Comparison of ENCODE assay signal across 1 cellular context in the genomic region with DNA sequence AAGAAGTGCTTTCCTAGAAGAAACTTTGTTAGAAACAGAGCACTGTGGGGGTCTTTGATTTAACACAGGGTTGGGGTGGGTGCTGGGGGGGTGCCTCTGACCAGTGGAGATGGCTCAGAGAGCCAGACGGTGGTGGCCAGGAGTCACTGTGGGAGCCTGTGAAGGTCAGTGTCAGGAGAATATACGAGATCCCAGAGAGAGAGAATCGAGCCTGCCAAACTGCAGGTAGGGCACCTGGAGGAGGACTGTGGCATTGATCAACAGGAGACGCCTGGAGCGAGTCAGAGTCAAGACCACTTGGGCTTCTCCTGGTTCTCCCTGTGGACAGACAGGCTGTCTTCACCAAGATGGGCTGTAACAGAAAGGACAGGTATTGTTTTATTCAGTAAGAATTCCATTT.
TF ChIP-seq lines count a peak whose summit lies in the region.

No MANE protein-coding gene starts in this region.

TF ChIP-seq in GM23338, 12 proteins besides CTCF, POLR2A, EP300 and RAD21 (continued from another document):
- TF ChIP-seq, protein P1, sequence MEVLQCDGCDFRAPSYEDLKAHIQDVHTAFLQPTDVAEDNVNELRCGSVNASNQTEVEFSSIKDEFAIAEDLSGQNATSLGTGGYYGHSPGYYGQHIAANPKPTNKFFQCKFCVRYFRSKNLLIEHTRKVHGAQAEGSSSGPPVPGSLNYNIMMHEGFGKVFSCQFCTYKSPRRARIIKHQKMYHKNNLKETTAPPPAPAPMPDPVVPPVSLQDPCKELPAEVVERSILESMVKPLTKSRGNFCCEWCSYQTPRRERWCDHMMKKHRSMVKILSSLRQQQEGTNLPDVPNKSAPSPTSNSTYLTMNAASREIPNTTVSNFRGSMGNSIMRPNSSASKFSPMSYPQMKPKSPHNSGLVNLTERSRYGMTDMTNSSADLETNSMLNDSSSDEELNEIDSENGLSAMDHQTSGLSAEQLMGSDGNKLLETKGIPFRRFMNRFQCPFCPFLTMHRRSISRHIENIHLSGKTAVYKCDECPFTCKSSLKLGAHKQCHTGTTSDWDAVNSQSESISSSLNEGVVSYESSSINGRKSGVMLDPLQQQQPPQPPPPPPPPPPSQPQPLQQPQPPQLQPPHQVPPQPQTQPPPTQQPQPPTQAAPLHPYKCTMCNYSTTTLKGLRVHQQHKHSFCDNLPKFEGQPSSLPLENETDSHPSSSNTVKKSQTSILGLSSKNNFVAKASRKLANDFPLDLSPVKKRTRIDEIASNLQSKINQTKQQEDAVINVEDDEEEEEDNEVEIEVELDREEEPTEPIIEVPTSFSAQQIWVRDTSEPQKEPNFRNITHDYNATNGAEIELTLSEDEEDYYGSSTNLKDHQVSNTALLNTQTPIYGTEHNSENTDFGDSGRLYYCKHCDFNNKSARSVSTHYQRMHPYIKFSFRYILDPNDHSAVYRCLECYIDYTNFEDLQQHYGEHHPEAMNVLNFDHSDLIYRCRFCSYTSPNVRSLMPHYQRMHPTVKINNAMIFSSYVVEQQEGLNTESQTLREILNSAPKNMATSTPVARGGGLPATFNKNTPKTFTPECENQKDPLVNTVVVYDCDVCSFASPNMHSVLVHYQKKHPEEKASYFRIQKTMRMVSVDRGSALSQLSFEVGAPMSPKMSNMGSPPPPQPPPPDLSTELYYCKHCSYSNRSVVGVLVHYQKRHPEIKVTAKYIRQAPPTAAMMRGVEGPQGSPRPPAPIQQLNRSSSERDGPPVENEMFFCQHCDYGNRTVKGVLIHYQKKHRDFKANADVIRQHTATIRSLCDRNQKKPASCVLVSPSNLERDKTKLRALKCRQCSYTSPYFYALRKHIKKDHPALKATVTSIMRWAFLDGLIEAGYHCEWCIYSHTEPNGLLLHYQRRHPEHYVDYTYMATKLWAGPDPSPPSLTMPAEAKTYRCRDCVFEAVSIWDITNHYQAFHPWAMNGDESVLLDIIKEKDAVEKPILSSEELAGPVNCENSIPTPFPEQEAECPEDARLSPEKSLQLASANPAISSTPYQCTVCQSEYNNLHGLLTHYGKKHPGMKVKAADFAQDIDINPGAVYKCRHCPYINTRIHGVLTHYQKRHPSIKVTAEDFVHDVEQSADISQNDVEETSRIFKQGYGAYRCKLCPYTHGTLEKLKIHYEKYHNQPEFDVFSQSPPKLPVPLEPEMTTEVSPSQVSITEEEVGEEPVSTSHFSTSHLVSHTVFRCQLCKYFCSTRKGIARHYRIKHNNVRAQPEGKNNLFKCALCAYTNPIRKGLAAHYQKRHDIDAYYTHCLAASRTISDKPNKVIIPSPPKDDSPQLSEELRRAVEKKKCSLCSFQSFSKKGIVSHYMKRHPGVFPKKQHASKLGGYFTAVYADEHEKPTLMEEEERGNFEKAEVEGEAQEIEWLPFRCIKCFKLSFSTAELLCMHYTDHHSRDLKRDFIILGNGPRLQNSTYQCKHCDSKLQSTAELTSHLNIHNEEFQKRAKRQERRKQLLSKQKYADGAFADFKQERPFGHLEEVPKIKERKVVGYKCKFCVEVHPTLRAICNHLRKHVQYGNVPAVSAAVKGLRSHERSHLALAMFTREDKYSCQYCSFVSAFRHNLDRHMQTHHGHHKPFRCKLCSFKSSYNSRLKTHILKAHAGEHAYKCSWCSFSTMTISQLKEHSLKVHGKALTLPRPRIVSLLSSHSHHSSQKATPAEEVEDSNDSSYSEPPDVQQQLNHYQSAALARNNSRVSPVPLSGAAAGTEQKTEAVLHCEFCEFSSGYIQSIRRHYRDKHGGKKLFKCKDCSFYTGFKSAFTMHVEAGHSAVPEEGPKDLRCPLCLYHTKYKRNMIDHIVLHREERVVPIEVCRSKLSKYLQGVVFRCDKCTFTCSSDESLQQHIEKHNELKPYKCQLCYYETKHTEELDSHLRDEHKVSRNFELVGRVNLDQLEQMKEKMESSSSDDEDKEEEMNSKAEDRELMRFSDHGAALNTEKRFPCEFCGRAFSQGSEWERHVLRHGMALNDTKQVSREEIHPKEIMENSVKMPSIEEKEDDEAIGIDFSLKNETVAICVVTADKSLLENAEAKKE (CRISPR knock-in tag; IDR thresholded peaks at IDR 0.05), result no peak
- no peak for TF ChIP-seq STAT1 (IDR thresholded peaks at IDR 0.05; ENCODE audit: unreplicated experiment)
- TF ChIP-seq NANOG (IDR thresholded peaks at IDR 0.05; ENCODE audit: borderline replicate concordance), result no peak
- no peak for TF ChIP-seq JUNB (IDR thresholded peaks at IDR 0.05; ENCODE audit: unreplicated experiment)
- no peak for TF ChIP-seq EZH2 (IDR thresholded peaks at IDR 0.05; ENCODE audit: low read depth, unreplicated experiment)
TF ChIP-seq in GM23338: peak in this region for 0.
